ENCODE assay signal across 8 cellular contexts in genomic region chr11:65419773-65420481, GRCh38. TPM values are rescaled to one million over a fixed set of nuclear protein-coding genes. Genes with fewer than 3 reads are reported as not detected.
DNase-seq lines count a peak whose midpoint lies in the region; TF ChIP-seq lines count a peak whose summit lies in the region.

No MANE protein-coding gene starts in this region.

- no peaks in the 10 kb centered on the region for H3K9me3 ChIP-seq in DOHH2 (ENCODE audit: control insufficient read depth, insufficient read depth, low read length)
- no peaks in the 10 kb centered on the region for H3K9me3 ChIP-seq in skeletal muscle tissue (ENCODE audit: control insufficient read depth in 3 of 3, low read length in 3 of 3)

- H3K9ac ChIP-seq in skeletal muscle tissue (ENCODE audit: low read depth in 1 of 3, low read length in 3 of 3), result peak overlapping the region; percentile 89 to 99 (median 99)

- H3K27ac ChIP-seq in DOHH2 (ENCODE audit: low read depth, low read length) (peak overlapping the region; percentile 90), skeletal muscle tissue (ENCODE audit: low read depth, low read length) (peak overlapping the region; percentile 99)

- DNase-seq in M059J (ENCODE audit: low read depth), result peak; percentile 94
- DNase-seq in T-helper 22 cell (ENCODE audit: low read depth), result peak; percentile 54
- DNase-seq in cardiac fibroblast (ENCODE audit: low read depth in 2 of 2), result peak; percentile 95 to 99
- DNase-seq in iris pigment epithelial cell (ENCODE audit: low read depth), result peak; percentile 97
- no peak for DNase-seq in 8988T
- no peak for DNase-seq in germinal center (ENCODE audit: low spot score)

- TF ChIP-seq CTCF in DOHH2 (IDR thresholded peaks at IDR 0.05; ENCODE audit: low read depth, low read length, poor library complexity, severe bottlenecking) (no peak), cardiac fibroblast (IDR thresholded peaks at IDR 0.05; ENCODE audit: low read depth, low read length) (no peak)

- H3F3A ChIP-seq in DOHH2 (ENCODE audit: control insufficient read depth, insufficient read depth), result peaks cover 56% of the 10 kb centered on the region

- no peaks in the 10 kb centered on the region for H3K9me2 ChIP-seq in DOHH2 (replicated peaks; ENCODE audit: control insufficient read depth, low read length)

- H4K20me1 ChIP-seq in DOHH2 (ENCODE audit: control insufficient read depth, insufficient read depth, low read depth, low read length), result 0 out of 2 replicates have a peak, but pooled peaks cover 4% of the 10 kb centered on the region

- H3K79me2 ChIP-seq in DOHH2 (ENCODE audit: control insufficient read depth, low read length), result peaks cover 72% of the 10 kb centered on the region

- no peaks in the 10 kb centered on the region for H3K27me3 ChIP-seq in DOHH2 (ENCODE audit: control insufficient read depth, low read length)
- no peaks in the 10 kb centered on the region for H3K27me3 ChIP-seq in skeletal muscle tissue (ENCODE audit: control insufficient read depth in 3 of 3, insufficient read depth in 3 of 3, low read length in 3 of 3)

- H3K4me3 ChIP-seq in DOHH2 (ENCODE audit: low read length), result peak overlapping the region; percentile 75
- H3K4me3 ChIP-seq in cardiac fibroblast (replicated peaks in 1 of 2; ENCODE audit: low read depth in 2 of 2, low read length in 2 of 2), result peak overlapping the region; percentile 25 to 37
- H3K4me3 ChIP-seq in skeletal muscle tissue (ENCODE audit: low read length in 3 of 3), result peak overlapping the region; percentile 69 to 90 (median 86)

- H3K4me1 ChIP-seq in DOHH2 (ENCODE audit: control insufficient read depth, low read length) (peaks cover 70% of the 10 kb centered on the region), skeletal muscle tissue (ENCODE audit: control insufficient read depth in 3 of 3, insufficient read depth in 3 of 3, low read length in 3 of 3) (peaks cover 62 to 68% (median 66%) of the 10 kb centered on the region in 3 donors)

- H3K36me3 ChIP-seq in DOHH2 (ENCODE audit: control insufficient read depth, low read length), result peaks cover 29% of the 10 kb centered on the region
- peaks cover 21 to 23% (median 21%) of the 10 kb centered on the region in 3 donors for H3K36me3 ChIP-seq in skeletal muscle tissue (ENCODE audit: control insufficient read depth in 3 of 3, insufficient read depth in 3 of 3, low read length in 3 of 3)

- peak overlapping the region; percentile 88 for H3K4me2 ChIP-seq in DOHH2 (ENCODE audit: low read length)

RNA-seq across cellular contexts. Expression of gene NEAT1, which starts 2.7 kb away (rescaled TPM):
- total RNA-seq in M059J (2014; rRNA removed; shearing (Covaris generic)), result 3.9 and 6.5 TPM in 2 replicates
- 26.1 TPM for total RNA-seq in skeletal muscle tissue

RNA-seq across cellular contexts. Expression of gene FRMD8, which starts 33.5 kb away (rescaled TPM):
- 42.6 and 43.0 TPM in 2 replicates for total RNA-seq in M059J (2014; rRNA removed; shearing (Covaris generic))
- 8.4 TPM for total RNA-seq in skeletal muscle tissue

RNA-seq across cellular contexts. Expression of gene SLC25A45, which starts 37.5 kb away (rescaled TPM):
- total RNA-seq in M059J (2014; rRNA removed; shearing (Covaris generic)), result 1.1 and 2.5 TPM in 2 replicates
- 3.7 TPM for total RNA-seq in skeletal muscle tissue

Comparison
In these comparisons a context has a peak if more than half of its experiments do, and no peak if none do; other contexts are left out.
1. H3K4me3 ChIP-seq: peak in every context shown above with its lines; median percentile 86 in skeletal muscle tissue; 75 in DOHH2; 31 in cardiac fibroblast.
2. DNase-seq: peak in M059J (single experiment), T-helper 22 cell (single experiment), cardiac fibroblast (2 of 2) and iris pigment epithelial cell (single experiment); none in 8988T (single experiment) and germinal center (single experiment).